ENCODE assay signal across 8 cellular contexts in the genomic region with DNA sequence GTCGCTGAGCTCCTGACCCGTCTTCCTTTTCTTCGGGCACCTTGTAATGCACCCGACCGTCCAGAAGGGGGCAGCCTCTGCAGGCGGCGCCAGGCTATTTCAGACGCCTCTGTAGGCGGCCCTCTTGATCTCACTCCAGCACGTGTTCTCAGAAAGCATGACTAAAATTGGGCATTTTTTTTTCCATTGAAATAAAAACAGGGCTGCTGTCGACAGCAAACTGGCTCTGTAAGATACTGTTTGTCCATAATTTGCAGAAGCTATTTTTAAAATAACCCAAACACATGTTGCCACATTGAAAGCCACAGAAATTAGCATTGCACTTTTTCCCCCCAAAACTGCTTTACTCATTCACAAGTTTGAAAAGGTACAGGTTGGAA.
A peak's percentile ranks its signal among the peaks of the same experiment; 100 is the strongest.
DNase-seq lines count a peak whose midpoint lies in the region; ATAC-seq and TF ChIP-seq lines count a peak whose summit lies in the region.

No MANE protein-coding gene starts in this region.

- 1 to 4% methylated on average over 11 of the region's 11 CpGs for WGBS in testis, 2 donors

- intact Hi-C loops in testis (cut with DNase I; ENCODE audit: low total_unique reads) = no loop called here

- H3K9me3 ChIP-seq in RWPE2 (ENCODE audit: severe bottlenecking) = no peaks in the 10 kb centered on the region
- no peaks in the 10 kb centered on the region for H3K9me3 ChIP-seq in osteoblast (ENCODE audit: low read depth, low read length)
- no peaks in the 10 kb centered on the region for H3K9me3 ChIP-seq in testis

- TF ChIP-seq POLR2A in testis (IDR thresholded peaks at IDR 0.05) = no peak

- no peaks in the 10 kb centered on the region for H3K79me2 ChIP-seq in osteoblast (ENCODE audit: insufficient read depth, low read length)

- no peaks in the 10 kb centered on the region for H3K36me3 ChIP-seq in RWPE2 (ENCODE audit: low read depth)
- no peaks in the 10 kb centered on the region for H3K36me3 ChIP-seq in osteoblast (ENCODE audit: insufficient read depth, low read length)
- H3K36me3 ChIP-seq in testis (ENCODE audit: low read depth, missing control alignments) = no peaks in the 10 kb centered on the region

- no peaks in the 10 kb centered on the region for H3K27me3 ChIP-seq in RWPE2 (ENCODE audit: insufficient read depth, poor library complexity, severe bottlenecking)
- peaks cover 6% of the 10 kb centered on the region for H3K27me3 ChIP-seq in osteoblast (ENCODE audit: insufficient read depth, low read length)
- H3K27me3 ChIP-seq in testis = no peaks in the 10 kb centered on the region

- H3K4me2 ChIP-seq in osteoblast (ENCODE audit: insufficient read depth, low read length) = peak overlapping the region; percentile 55

- H4K20me1 ChIP-seq in osteoblast (ENCODE audit: insufficient read depth, low read length) = no peaks in the 10 kb centered on the region

- ATAC-seq in GM18520 (IDR thresholded peaks at IDR 0.05; ENCODE audit: unreplicated experiment) (peak; percentile 78), HG03175 (IDR thresholded peaks at IDR 0.05; ENCODE audit: unreplicated experiment) (peak; percentile 87), RWPE2 (ENCODE audit: low read depth) (no peak)

- DNase-seq in AG08395 (ENCODE audit: low spot score) (peak; percentile 73), RWPE2 (ENCODE audit: low spot score) (no peak), fibroblast of villous mesenchyme (ENCODE audit: low read depth) (peak; percentile 64), osteoblast (ENCODE audit: insufficient read length, low spot score, missing footprints) (peak; percentile 95), testis (peak; percentile 87)
- DNase-seq in activated T-helper 9 cell treated with anti-CD3 and anti-CD28 coated beads, Interleukin-2, amount 50 U/mL, for 16 hours (ENCODE audit: low read depth) = peak; percentile 74

- H3K4me1 ChIP-seq in RWPE2 (ENCODE audit: insufficient read depth, poor library complexity, severe bottlenecking) = no peaks in the 10 kb centered on the region
- H3K4me1 ChIP-seq in osteoblast (ENCODE audit: insufficient read depth, low read length) = peaks cover 2% of the 10 kb centered on the region
- H3K4me1 ChIP-seq in testis = peaks cover 7% of the 10 kb centered on the region

- H2AFZ ChIP-seq in osteoblast (ENCODE audit: low read length) = peak overlapping the region; percentile 72

- H3K27ac ChIP-seq in RWPE2 (ENCODE audit: poor library complexity, severe bottlenecking) (no peak overlapping the region), osteoblast (ENCODE audit: low read depth, low read length) (no peak overlapping the region), testis (peak overlapping the region in 1 of 2 donors; percentile 15)

- H3K4me3 ChIP-seq in RWPE2 (ENCODE audit: severe bottlenecking) (no peak overlapping the region), fibroblast of villous mesenchyme (ENCODE audit: low read depth, low read length) (no peak overlapping the region), osteoblast (ENCODE audit: insufficient read depth, low read length) (peak overlapping the region; percentile 29), testis (no peak overlapping the region)

- TF ChIP-seq CTCF in RWPE2 (IDR thresholded peaks at IDR 0.05; ENCODE audit: poor library complexity, severe bottlenecking) (peak; percentile 56), fibroblast of villous mesenchyme (IDR thresholded peaks at IDR 0.05; ENCODE audit: insufficient read depth, low read depth, low read length) (peak; percentile 92), osteoblast (IDR thresholded peaks at IDR 0.05; ENCODE audit: extremely low read depth, low read depth, low read length) (peak; percentile 96), testis (IDR thresholded peaks at IDR 0.05) (peak; percentile 88 to 99 (median 97))
